9 cellular contexts compared by ENCODE assay signal in genomic region chr22:24433868-24434471, GRCh38. TPM values are rescaled to one million over a fixed set of nuclear protein-coding genes. Genes with fewer than 3 reads are reported as not detected.
DNase-seq lines count a peak whose midpoint lies in the region; ATAC-seq and TF ChIP-seq lines count a peak whose summit lies in the region.
"Had no signal": no experiment of that assay in that cellular context is flagged by ENCODE, and none has a peak within 500 bp of the region (broad histone marks: within the 10 kb centered on the region; RNA-seq: fewer than 3 reads in every experiment).

No MANE protein-coding gene starts in this region.

- in situ Hi-C loops in mammary epithelial cell (cut with MboI; ENCODE audit: low sequenced_read_pairs in 2 of 2), result no loop called here

- peak; percentile 3 to 59 (median 16) for ATAC-seq in heart right ventricle
- peak; percentile 72 for ATAC-seq in HG02610 (IDR thresholded peaks at IDR 0.05; ENCODE audit: unreplicated experiment)

- H2AFZ ChIP-seq in mammary epithelial cell (ENCODE audit: low read depth, low read length) (no peak overlapping the region), trophoblast cell (ENCODE audit: insufficient read depth, low read length, poor library complexity) (no peak overlapping the region)

- H4K20me1 ChIP-seq in mammary epithelial cell (ENCODE audit: insufficient read depth, low read length), result no peaks in the 10 kb centered on the region

- CTCF ChIA-PET in mammary epithelial cell (lab: Charles Lee; ENCODE audit: low non-redundant PET), result no interaction called here

- H2AK5ac ChIP-seq in trophoblast cell (ENCODE audit: low read length), result no peak overlapping the region

- H3K27ac ChIP-seq in heart right ventricle (peak overlapping the region in 9 of 10 donors; percentile 36 to 91 (median 72)), mammary epithelial cell (ENCODE audit: insufficient read depth, low read depth, low read length) (no peak overlapping the region), trophoblast cell (ENCODE audit: low read depth, low read length) (no peak overlapping the region)

- H3K4me3 ChIP-seq in heart right ventricle (no peak overlapping the region), mammary epithelial cell (replicated peaks in 1 of 3; ENCODE audit: insufficient read depth in 1 of 3, low read depth in 2 of 3, low read length in 3 of 3) (no peak overlapping the region), trophoblast cell (ENCODE audit: low read depth, low read length) (no peak overlapping the region)
- H3K4me3 ChIP-seq: tibial artery had no signal

- H2BK5ac ChIP-seq in trophoblast cell (ENCODE audit: low read depth, low read length, poor library complexity), result no peak overlapping the region

- dilution Hi-C loops in mammary epithelial cell (cut with HindIII; ENCODE audit: low sequenced_read_pairs), result no loop called here

- no peak overlapping the region for H4K8ac ChIP-seq in trophoblast cell (ENCODE audit: low read depth, low read length)

- DNase-seq in heart right ventricle, result no peak
- DNase-seq in cardiac septum (ENCODE audit: low spot score), result no peak
- DNase-seq in NOMO-1 (lab: John Stamatoyannopoulos, UW; ENCODE audit: unreplicated experiment in 2 of 2), result peak; percentile 77 to 89
- DNase-seq in mammary epithelial cell, result peak; percentile 54
- peak; percentile 45 to 46 for DNase-seq in trophoblast cell
- no peak for DNase-seq in NCI-H226
- no peak for DNase-seq in nucleus accumbens (lab: John Stamatoyannopoulos, UW)

- WGBS in heart right ventricle, 2 donors, result 69 to 82% methylated on average over 10 of the region's 10 CpGs
- WGBS in mammary epithelial cell (ENCODE audit: low coverage, missing lambda C conversion rate), result 65% methylated on average over 3 of the region's 10 CpGs
- WGBS in trophoblast cell (ENCODE audit: extremely low coverage, insufficient coverage, insufficient read length), result no CpG with 5 or more reads among the region's 10 CpGs

- H2BK12ac ChIP-seq in trophoblast cell (ENCODE audit: low read length), result no peak overlapping the region

- H3K4me1 ChIP-seq in heart right ventricle (peaks cover 41 to 98% (median 76%) of the 10 kb centered on the region in 9 donors), mammary epithelial cell (ENCODE audit: insufficient read depth, low read length) (peaks cover 15% of the 10 kb centered on the region), trophoblast cell (ENCODE audit: control insufficient read depth in 1 of 2, insufficient read depth in 2 of 2, low read length in 2 of 2) (no peaks in the 10 kb centered on the region)

- no peaks in the 10 kb centered on the region for H3K79me1 ChIP-seq in trophoblast cell (ENCODE audit: low read length)

- H3K14ac ChIP-seq in trophoblast cell (ENCODE audit: low read length), result no peak overlapping the region

- no peak overlapping the region for H3K23ac ChIP-seq in trophoblast cell (ENCODE audit: low read length)

- BruUV-seq in mammary epithelial cell (replicated peaks; lab: Mats Ljungman, UMichigan), result no TSS peak

- no peaks in the 10 kb centered on the region for H3K9me3 ChIP-seq in heart right ventricle
- no peaks in the 10 kb centered on the region for H3K9me3 ChIP-seq in mammary epithelial cell (replicated peaks; ENCODE audit: insufficient read depth, low read length)
- no peaks in the 10 kb centered on the region for H3K9me3 ChIP-seq in trophoblast cell (ENCODE audit: insufficient read depth, low read depth, low read length)
- H3K9me3 ChIP-seq: tibial artery had no signal

- H3K18ac ChIP-seq in trophoblast cell (ENCODE audit: low read length), result no peak overlapping the region

- no peak overlapping the region for H3K9ac ChIP-seq in mammary epithelial cell (ENCODE audit: insufficient read depth, low read length)
- H3K9ac ChIP-seq in trophoblast cell (ENCODE audit: low read length), result no peak overlapping the region

- no peak overlapping the region for H3K4ac ChIP-seq in trophoblast cell (ENCODE audit: low read depth, low read length)

- no peaks in the 10 kb centered on the region for H3K27me3 ChIP-seq in heart right ventricle
- no peaks in the 10 kb centered on the region for H3K27me3 ChIP-seq in mammary epithelial cell (ENCODE audit: insufficient read depth, low read length)
- no peaks in the 10 kb centered on the region for H3K27me3 ChIP-seq in trophoblast cell (ENCODE audit: insufficient read depth, low read length)
- H3K27me3 ChIP-seq: tibial artery had no signal

- H3K36me3 ChIP-seq in heart right ventricle (peaks cover 0 to 17% (median 0%) of the 10 kb centered on the region in 9 donors), mammary epithelial cell (ENCODE audit: insufficient read depth, low read length) (no peaks in the 10 kb centered on the region), trophoblast cell (ENCODE audit: control insufficient read depth in 1 of 2, insufficient read depth in 2 of 2, low read length in 2 of 2) (no peaks in the 10 kb centered on the region)
- H3K36me3 ChIP-seq: tibial artery had no signal

- H2BK120ac ChIP-seq in trophoblast cell (ENCODE audit: insufficient read depth, low read length, poor library complexity), result no peak overlapping the region

- TF ChIP-seq CTCF in heart right ventricle (IDR thresholded peaks at IDR 0.05) (no peak), mammary epithelial cell (conservative IDR thresholded peaks at IDR 0.05 in 1 of 2, IDR thresholded peaks at IDR 0.05 in 1 of 2; ENCODE audit: extremely low read depth in 1 of 2, insufficient read depth in 1 of 2, low read depth in 1 of 2, low read length in 2 of 2) (no peak)

- H4K12ac ChIP-seq in trophoblast cell (ENCODE audit: low read depth, low read length), result no peak overlapping the region

- H3K4me2 ChIP-seq in mammary epithelial cell (ENCODE audit: insufficient read depth, low read depth, low read length) (no peak overlapping the region), trophoblast cell (ENCODE audit: low read length) (no peak overlapping the region)

- intact Hi-C loops in heart right ventricle (cut with DNase I), result loop anchor here in 5 of 10 donors (5.0 to 10.0 kb wide), 6 partner anchors 33 to 109 kb away; no protein-coding TSS in a partner anchor
- intact Hi-C loops in cardiac septum (cut with DNase I), result loop anchor here (5.0 kb wide), 1 partner anchor 33 kb away; no protein-coding TSS in a partner anchor
- intact Hi-C loops in mammary epithelial cell (cut with micrococcal nuclease), result no loop called here

- H4K91ac ChIP-seq in trophoblast cell (ENCODE audit: low read depth, low read length), result no peak overlapping the region

- H3K79me2 ChIP-seq in mammary epithelial cell (ENCODE audit: insufficient read depth, low read length) (no peaks in the 10 kb centered on the region), trophoblast cell (ENCODE audit: control insufficient read depth, insufficient read depth, low read length, poor library complexity) (no peaks in the 10 kb centered on the region)

RNA-seq across cellular contexts. Expression of gene ADORA2A, which starts 6.6 kb away (rescaled TPM):
- total RNA-seq in heart right ventricle (1 to 10 TPM; 1.5 to 9.7 (median 3.8) TPM), cardiac septum (5.3 TPM), mammary epithelial cell (1 to 10 TPM; 1.2 to 1.8 TPM)
- polyA plus RNA-seq in heart right ventricle (1 to 10 TPM; 4.9 to 6.1 TPM), mammary epithelial cell (0.40 TPM)
- polyA minus RNA-seq in mammary epithelial cell, result not detected
- 2.0 and 2.6 TPM in 2 replicates for polyA plus RNA-seq in trophoblast cell (2013)

Comparison
In these comparisons a context has a peak if more than half of its experiments do, and no peak if none do; other contexts are left out.
1. DNase-seq: peak in NOMO-1 (2 of 2), mammary epithelial cell (single experiment) and trophoblast cell (2 of 2); none in heart right ventricle (0 of 2), cardiac septum (single experiment), NCI-H226 (single experiment) and nucleus accumbens (0 of 56).
2. H3K27ac ChIP-seq: peak in heart right ventricle (9 of 10); none in mammary epithelial cell (single experiment) and trophoblast cell (single experiment).